In genomic region chr2:220192994-220193753, GRCh38 we compare ENCODE assay signal across 17 cellular contexts.
DNase-seq lines count a peak whose midpoint lies in the region; TF ChIP-seq lines count a peak whose summit lies in the region.
"Had no signal": no experiment of that assay in that cellular context is flagged by ENCODE, and none has a peak within 500 bp of the region (broad histone marks: within the 10 kb centered on the region; RNA-seq: fewer than 3 reads in every experiment).

No MANE protein-coding gene starts in this region.

- in situ Hi-C loops in astrocyte of the spinal cord (cut with HindIII; ENCODE audit: low sequenced_read_pairs), result no loop called here

- intact Hi-C loops in posterior cingulate gyrus (cut with DNase I), result no loop called here

- DNase-seq in DMS53 treated with DMSO at 0.1 percent for 48 hours (lab: John Stamatoyannopoulos, UW; ENCODE audit: unreplicated experiment) (peak; percentile 47), M059J (ENCODE audit: low read depth) (peak; percentile 95), astrocyte of the spinal cord (ENCODE audit: low read depth, low spot score) (peak; percentile 35), kidney glomerular epithelial cell (lab: John Stamatoyannopoulos, UW) (peak; percentile 18), NCI-H774 (lab: John Stamatoyannopoulos, UW) (no peak), NCI-H446 treated with DMSO at 0.1 percent for 48 hours (lab: John Stamatoyannopoulos, UW) (no peak), posterior cingulate gyrus (no peak), GM19238 (ENCODE audit: insufficient read length, low spot score) (no peak)
- DNase-seq: activated B cell treated with CpG ODN at 0.5 μM for 24 hours; activated CD8-positive, alpha-beta memory T cell treated with anti-CD3 and anti-CD28 coated beads for 24 hours; Caco-2; left ventricle myocardium superior; NCI-H146; Right ventricle myocardium superior; stimulated activated CD4-positive, alpha-beta T cell treated with anti-CD3 and anti-CD28 coated beads, Interleukin-2, amount 100 ng/mL, for 48 hours; substantia nigra; T-helper 17 cell had no signal

- TF ChIP-seq CTCF in astrocyte of the spinal cord (IDR thresholded peaks at IDR 0.05; ENCODE audit: low read depth, low read length), result no peak

- no peak overlapping the region for H3K4me3 ChIP-seq in astrocyte of the spinal cord (ENCODE audit: low read depth, low read length)

Comparison
In these comparisons a context has a peak if more than half of its experiments do, and no peak if none do; other contexts are left out.
1. DNase-seq: peak in DMS53 treated with DMSO at 0.1 percent for 48 hours (single experiment), M059J (single experiment), astrocyte of the spinal cord (single experiment) and kidney glomerular epithelial cell (single experiment); none in NCI-H774 (single experiment), NCI-H446 treated with DMSO at 0.1 percent for 48 hours (single experiment), posterior cingulate gyrus (0 of 10) and GM19238 (single experiment).